In genomic region chr15:98727115-98728040, GRCh38 we compare ENCODE assay signal across 8 cellular contexts.
DNase-seq lines count a peak whose midpoint lies in the region; ATAC-seq and TF ChIP-seq lines count a peak whose summit lies in the region.

No MANE protein-coding gene starts in this region.

- H3K9me3 ChIP-seq in mucosa of descending colon: no peaks in the 10 kb centered on the region

- H3K4me1 ChIP-seq in mucosa of descending colon (ENCODE audit: low read depth): peaks cover 15% of the 10 kb centered on the region

- no peaks in the 10 kb centered on the region for H3K9me3 Mint-ChIP-seq in activated T-helper 17 cell treated with anti-CD3 and anti-CD28 coated beads, Interleukin-2, amount 50 U/mL, for 72 hours

- intact Hi-C loops in mucosa of descending colon (cut with DNase I, micrococcal nuclease): no loop called here

- no peak for TF ChIP-seq CTCF in epithelial cell of proximal tubule (conservative IDR thresholded peaks at IDR 0.05; ENCODE audit: low read depth, low read length)
- no peak for TF ChIP-seq CTCF in mucosa of descending colon (IDR thresholded peaks at IDR 0.05)

- peaks cover 9% of the 10 kb centered on the region for H3K4me1 Mint-ChIP-seq in activated T-helper 17 cell treated with anti-CD3 and anti-CD28 coated beads, Interleukin-2, amount 50 U/mL, for 72 hours

- H3K27me3 Mint-ChIP-seq in activated T-helper 17 cell treated with anti-CD3 and anti-CD28 coated beads, Interleukin-2, amount 50 U/mL, for 72 hours: no peaks in the 10 kb centered on the region

- H3K4me3 ChIP-seq in epithelial cell of proximal tubule (ENCODE audit: low read depth, low read length) (no peak overlapping the region), mucosa of descending colon (no peak overlapping the region)

- peak; percentile 92 for DNase-seq in A172 (ENCODE audit: low spot score)
- peak; percentile 96 for DNase-seq in M059J (ENCODE audit: low read depth)
- DNase-seq in epithelial cell of proximal tubule (ENCODE audit: low read depth): peak; percentile 51
- DNase-seq in mucosa of descending colon: peak; percentile 70 to 86 (median 81)
- DNase-seq in activated CD4-positive, alpha-beta T cell treated with anti-CD3 and anti-CD28 coated beads, Interleukin-2, amount 50 U/mL, for 48 hours: no peak

- no peaks in the 10 kb centered on the region for H3K36me3 ChIP-seq in mucosa of descending colon (ENCODE audit: low read depth)

- H3K36me3 Mint-ChIP-seq in activated T-helper 17 cell treated with anti-CD3 and anti-CD28 coated beads, Interleukin-2, amount 50 U/mL, for 72 hours (ENCODE audit: low read depth): no peaks in the 10 kb centered on the region

- no peak overlapping the region for H3K27ac Mint-ChIP-seq in activated T-helper 17 cell treated with anti-CD3 and anti-CD28 coated beads, Interleukin-2, amount 50 U/mL, for 72 hours

- no peak overlapping the region for H3K4me3 Mint-ChIP-seq in activated T-helper 17 cell treated with anti-CD3 and anti-CD28 coated beads, Interleukin-2, amount 50 U/mL, for 72 hours

- ATAC-seq in mucosa of descending colon (peak; percentile 91), HG02759 (IDR thresholded peaks at IDR 0.05; ENCODE audit: unreplicated experiment) (no peak), HG03378 (IDR thresholded peaks at IDR 0.05; ENCODE audit: unreplicated experiment) (no peak)
- no peak for ATAC-seq in activated T-helper 17 cell treated with anti-CD3 and anti-CD28 coated beads, Interleukin-2, amount 50 U/mL, for 72 hours (replicated peaks)

Comparison
In these comparisons a context has a peak if more than half of its experiments do, and no peak if none do; other contexts are left out.
1. DNase-seq: peak in A172 (single experiment), M059J (single experiment), epithelial cell of proximal tubule (single experiment) and mucosa of descending colon (3 of 3); none in activated CD4-positive, alpha-beta T cell treated with anti-CD3 and anti-CD28 coated beads, Interleukin-2, amount 50 U/mL, for 48 hours (0 of 2).